17 cellular contexts compared by ENCODE assay signal in the genomic region with DNA sequence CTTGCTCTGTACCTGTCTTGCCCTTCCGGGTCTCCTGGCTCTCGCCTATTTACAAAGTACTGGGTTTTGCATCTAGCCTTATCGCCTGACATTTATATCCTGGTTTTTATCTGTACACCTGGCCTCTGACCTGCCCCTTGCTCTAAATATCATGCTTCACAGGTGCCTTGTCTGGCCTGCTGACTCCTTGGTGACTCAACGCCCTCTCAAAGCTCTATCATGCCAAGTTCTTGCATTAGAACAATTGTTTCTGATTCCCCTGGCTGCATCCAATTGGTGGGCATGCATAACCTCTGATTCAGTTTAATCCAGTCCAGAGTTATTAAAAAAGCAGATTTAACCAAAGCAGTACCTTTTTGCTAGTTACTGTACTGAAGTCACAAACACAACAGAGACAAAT.
"Had no signal": no experiment of that assay in that cellular context is flagged by ENCODE, and none has a peak within 500 bp of the region (broad histone marks: within the 10 kb centered on the region; RNA-seq: fewer than 3 reads in every experiment).

No MANE protein-coding gene starts in this region.

- H3K4me3 ChIP-seq: coronary artery, heart left ventricle, tibial artery, upper lobe of left lung, uterus had no signal

- H3K4me3 Mint-ChIP-seq: endodermal cell, mesothelial cell of epicardium, natural killer cell, neural crest cell had no signal

- H3K27me3 ChIP-seq: heart left ventricle, tibial artery, upper lobe of left lung, uterus had no signal

- DNase-seq: effector CD4-positive, alpha-beta T cell; endodermal cell; heart left ventricle; hippocampal formation; kidney glomerular epithelial cell; natural killer cell; right cardiac atrium; small intestine; stimulated activated CD4-positive, alpha-beta T cell treated with anti-CD3 and anti-CD28 coated beads, Interleukin-12 subunit alpha, Interleukin-12 subunit beta, amount 100 ng/mL, for 4 hours; stimulated activated naive CD8-positive, alpha-beta T cell treated with anti-CD3 and anti-CD28 coated beads, Interleukin-15, Interleukin-2, amounts not matched to agents 100 U/mL and 50 U/mL, for 24 hours; tibial artery; upper lobe of left lung; uterus had no signal

- H3K27ac ChIP-seq: coronary artery, heart left ventricle, tibial artery, upper lobe of left lung, uterus had no signal

- H3K36me3 Mint-ChIP-seq: mesothelial cell of epicardium, natural killer cell had no signal

- H3K4me1 ChIP-seq: tibial artery, upper lobe of left lung, uterus had no signal

- ATAC-seq: heart left ventricle; left lobe of liver; natural killer cell; right cardiac atrium; stimulated activated naive CD8-positive, alpha-beta T cell treated with anti-CD3 and anti-CD28 coated beads, Interleukin-15, Interleukin-2, amounts not matched to agents 100 U/mL and 50 U/mL, for 24 hours had no signal

- H3K9me3 Mint-ChIP-seq: endodermal cell, mesothelial cell of epicardium, natural killer cell, neural crest cell had no signal

- H3K4me1 Mint-ChIP-seq: endodermal cell, natural killer cell had no signal

- H3K27ac Mint-ChIP-seq: endodermal cell, mesothelial cell of epicardium, natural killer cell had no signal

- H3K9me3 ChIP-seq: tibial artery, upper lobe of left lung, uterus had no signal

- H3K36me3 ChIP-seq: heart left ventricle, tibial artery, upper lobe of left lung, uterus had no signal
